16 cellular contexts compared by ENCODE assay signal in genomic region chr10:71496927-71497801, GRCh38.
DNase-seq lines count a peak whose midpoint lies in the region; ATAC-seq, FAIRE-seq and TF ChIP-seq lines count a peak whose summit lies in the region.
"Had no signal": no experiment of that assay in that cellular context is flagged by ENCODE, and none has a peak within 500 bp of the region (broad histone marks: within the 10 kb centered on the region; RNA-seq: fewer than 3 reads in every experiment).

No MANE protein-coding gene starts in this region.

- FAIRE-seq in kidney (lab: Jason Lieb, UNC), result no peak
- FAIRE-seq: HTR-8/SVneo had no signal

- H3K9ac ChIP-seq in kidney (ENCODE audit: low read length in 2 of 2), result no peak overlapping the region

- TF ChIP-seq CTCF in kidney (IDR thresholded peaks at IDR 0.05; ENCODE audit: borderline replicate concordance, extremely low read depth, insufficient read depth) (no peak), progenitor cell of endocrine pancreas (IDR thresholded peaks at IDR 0.05; ENCODE audit: unreplicated experiment) (no peak), stomach (IDR thresholded peaks at IDR 0.05) (no peak)

- 58 to 76% (median 69%) methylated on average over 9 to 14 of the region's 14 CpGs for WGBS in stomach, 5 donors

- no peak for ATAC-seq in GM18861 (IDR thresholded peaks at IDR 0.05; ENCODE audit: unreplicated experiment)

- no peak overlapping the region for H3K4me3 Mint-ChIP-seq in progenitor cell of endocrine pancreas (ENCODE audit: low read depth)
- H3K4me3 Mint-ChIP-seq: CD4-positive, CD25-positive, alpha-beta regulatory T cell had no signal

- H3K27me3 Mint-ChIP-seq in progenitor cell of endocrine pancreas, result peaks cover 11% of the 10 kb centered on the region
- H3K27me3 Mint-ChIP-seq: CD4-positive, CD25-positive, alpha-beta regulatory T cell had no signal

- H3K36me3 ChIP-seq in kidney (ENCODE audit: control insufficient read depth in 1 of 2, insufficient read depth in 2 of 2, low read length in 2 of 2), result no peaks in the 10 kb centered on the region
- no peaks in the 10 kb centered on the region for H3K36me3 ChIP-seq in stomach

- peak overlapping the region; percentile 24 for H3K27ac Mint-ChIP-seq in progenitor cell of endocrine pancreas

- TF ChIP-seq POLR2A in stomach (IDR thresholded peaks at IDR 0.05), result no peak

- H3K4me1 ChIP-seq in kidney (ENCODE audit: control insufficient read depth in 1 of 2, insufficient read depth in 1 of 2, low read depth in 1 of 2, low read length in 2 of 2), result peaks cover 0 to 6% of the 10 kb centered on the region in 2 donors
- H3K4me1 ChIP-seq in stomach, result no peaks in the 10 kb centered on the region

- peaks cover 0 to 10% (median 0%) of the 10 kb centered on the region in 3 donors for H3K27me3 ChIP-seq in stomach

- TF ChIP-seq EP300 in stomach (IDR thresholded peaks at IDR 0.05), result no peak

- DNase-seq in NCI-H146 (lab: John Stamatoyannopoulos, UW), result peak; percentile 61
- peak; percentile 47 for DNase-seq in NCI-H69 (lab: John Stamatoyannopoulos, UW)
- DNase-seq in kidney, result peak; percentile 45
- no peak for DNase-seq in progenitor cell of endocrine pancreas (ENCODE audit: low spot score, unreplicated experiment)
- no peak for DNase-seq in iPS-NIHi7 (ENCODE audit: extremely low spot score)
- no peak for DNase-seq in stomach
- DNase-seq: CD4-positive, CD25-positive, alpha-beta regulatory T cell; DMS53; HCEC 1CT; NCI-H2029 treated with DMSO at 0.1 percent for 48 hours; NCI-H2171 treated with DMSO at 0.1 percent for 48 hours; NCI-H510A treated with DMSO at 0.1 percent for 48 hours; SIG-M5 had no signal

- H3K9me3 ChIP-seq in kidney (ENCODE audit: control insufficient read depth in 1 of 2, low read length in 2 of 2) (no peaks in the 10 kb centered on the region), stomach (no peaks in the 10 kb centered on the region)

- intact Hi-C loops in kidney (cut with DNase I) (no loop called here), stomach (cut with DNase I; ENCODE audit: low total_unique reads) (no loop called here)

- H3K9me3 Mint-ChIP-seq in progenitor cell of endocrine pancreas (ENCODE audit: low read depth), result no peaks in the 10 kb centered on the region

- no peaks in the 10 kb centered on the region for H3K36me3 Mint-ChIP-seq in progenitor cell of endocrine pancreas (ENCODE audit: insufficient read depth)
- H3K36me3 Mint-ChIP-seq: CD4-positive, CD25-positive, alpha-beta regulatory T cell had no signal

- H3K4me3 ChIP-seq in kidney (ENCODE audit: low read length in 2 of 2) (no peak overlapping the region), stomach (no peak overlapping the region)

- no peak overlapping the region for H3K27ac ChIP-seq in kidney (ENCODE audit: low read depth in 2 of 2, low read length in 2 of 2)
- H3K27ac ChIP-seq in stomach, result no peak overlapping the region
- H3K27ac ChIP-seq: HL-60 had no signal

- peaks cover 17% of the 10 kb centered on the region for H3K4me1 Mint-ChIP-seq in progenitor cell of endocrine pancreas (ENCODE audit: low read depth)

Comparison
In these comparisons a context has a peak if more than half of its experiments do, and no peak if none do; other contexts are left out.
1. DNase-seq: peak in NCI-H146 (single experiment), NCI-H69 (single experiment) and kidney (single experiment); none in progenitor cell of endocrine pancreas (single experiment), iPS-NIHi7 (single experiment) and stomach (single experiment).